9 cellular contexts compared by ENCODE assay signal in genomic region chr2:232699110-232699509, GRCh38. TPM values are rescaled to one million over a fixed set of nuclear protein-coding genes. Genes with fewer than 3 reads are reported as not detected.
DNase-seq lines count a peak whose midpoint lies in the region; ATAC-seq, FAIRE-seq and TF ChIP-seq lines count a peak whose summit lies in the region.
"Had no signal": no experiment of that assay in that cellular context is flagged by ENCODE, and none has a peak within 500 bp of the region (broad histone marks: within the 10 kb centered on the region; RNA-seq: fewer than 3 reads in every experiment).

No MANE protein-coding gene starts in this region.

- ATAC-seq in DND-41 (ENCODE audit: insufficient read depth, low read depth), result no peak
- no peak for ATAC-seq in GM19452 (IDR thresholded peaks at IDR 0.05; ENCODE audit: unreplicated experiment)

- H3K9me3 ChIP-seq in DND-41 (ENCODE audit: insufficient read depth, low read length, severe bottlenecking) (no peaks in the 10 kb centered on the region), MG63 (no peaks in the 10 kb centered on the region), neural cell (ENCODE audit: low read length) (no peaks in the 10 kb centered on the region)

- H3F3A ChIP-seq in neural cell (ENCODE audit: insufficient read depth, low read length, poor library complexity, severe bottlenecking), result no peaks in the 10 kb centered on the region

- H3K36me3 ChIP-seq in DND-41 (ENCODE audit: insufficient read depth, low read length) (peaks cover 30% of the 10 kb centered on the region), MG63 (peaks cover 57% of the 10 kb centered on the region), neural cell (ENCODE audit: insufficient read depth, low read length) (no peaks in the 10 kb centered on the region)

- H3K27me3 ChIP-seq in DND-41 (ENCODE audit: insufficient read depth, low read length, poor library complexity) (no peaks in the 10 kb centered on the region), MG63 (no peaks in the 10 kb centered on the region), neural cell (ENCODE audit: insufficient read depth, low read depth, low read length) (no peaks in the 10 kb centered on the region)

- peaks cover 43% of the 10 kb centered on the region for H3K4me1 ChIP-seq in DND-41 (ENCODE audit: insufficient read depth, low read length)

- FAIRE-seq in urothelium cell line (lab: Jason Lieb, UNC), result no peak

- H3K4me2 ChIP-seq in DND-41 (ENCODE audit: insufficient read depth, low read length) (peak overlapping the region; percentile 86), neural cell (ENCODE audit: low read length) (peak overlapping the region; percentile 66)

- H3K79me2 ChIP-seq in DND-41 (ENCODE audit: insufficient read depth, low read length), result peaks cover 70% of the 10 kb centered on the region
- H3K79me2 ChIP-seq in neural cell (replicated peaks; ENCODE audit: insufficient read depth, low read length), result peaks cover 59% of the 10 kb centered on the region

- H3K9me2 ChIP-seq in neural cell (ENCODE audit: insufficient read depth, low read length), result no peaks in the 10 kb centered on the region

- H2AFZ ChIP-seq in DND-41 (ENCODE audit: low read depth, low read length) (no peak overlapping the region), neural cell (ENCODE audit: low read depth, low read length) (no peak overlapping the region)

- no peak for TF ChIP-seq RAD21 in neural cell (conservative IDR thresholded peaks at IDR 0.05)

- H3K27ac ChIP-seq in DND-41 (ENCODE audit: low read length), result peak overlapping the region; percentile 86; the same call in 1 of the 2 replicates
- H3K27ac ChIP-seq in neural cell (ENCODE audit: low read length), result no peak overlapping the region

- H4K20me1 ChIP-seq in DND-41 (ENCODE audit: insufficient read depth, low read length) (peaks cover 21% of the 10 kb centered on the region), neural cell (ENCODE audit: insufficient read depth) (no peaks in the 10 kb centered on the region)

- H3K9ac ChIP-seq in DND-41 (ENCODE audit: low read depth, low read length), result peak overlapping the region; percentile 98
- H3K9ac ChIP-seq in neural cell (ENCODE audit: low read length), result peak overlapping the region; percentile 19

- DNase-seq in DND-41 (no peak), MG63 (no peak), choroid plexus epithelial cell (ENCODE audit: low read depth) (no peak), activated gamma-delta T cell (lab: John Stamatoyannopoulos, UW) (no peak), urothelium cell line (ENCODE audit: low spot score) (no peak), NCI-H187 treated with DMSO at 0.1 percent for 48 hours (lab: John Stamatoyannopoulos, UW) (no peak)
- DNase-seq: NCI-H1436 treated with DMSO at 0.1 percent for 48 hours had no signal

- no peak for TF ChIP-seq EP300 in neural cell (conservative IDR thresholded peaks at IDR 0.05; ENCODE audit: poor library complexity, severe bottlenecking)

- TF ChIP-seq CTCF in DND-41 (IDR thresholded peaks at IDR 0.05; ENCODE audit: borderline replicate concordance, extremely low read depth, low read length, poor library complexity, severe bottlenecking) (no peak), choroid plexus epithelial cell (conservative IDR thresholded peaks at IDR 0.05; ENCODE audit: low read depth, low read length) (no peak), neural cell (IDR thresholded peaks at IDR 0.05; ENCODE audit: poor library complexity, severe bottlenecking) (no peak)

- H3K4me3 ChIP-seq in DND-41 (ENCODE audit: low read depth in 1 of 2, low read length in 2 of 2), result peak overlapping the region in 1 of 2 experiments; percentile 100; a peak in 2 of 4 replicates
- peak overlapping the region; percentile 98 for H3K4me3 ChIP-seq in MG63
- peak overlapping the region; percentile 97 for H3K4me3 ChIP-seq in choroid plexus epithelial cell (ENCODE audit: low read depth, low read length)
- peak overlapping the region; percentile 99 for H3K4me3 ChIP-seq in neural cell (ENCODE audit: low read length)

TF ChIP-seq in neural cell, 6 proteins besides CTCF, POLR2A, EP300 and RAD21:
- TF ChIP-seq SMC3 (conservative IDR thresholded peaks at IDR 0.05; ENCODE audit: poor library complexity) (no peak), MXI1 (conservative IDR thresholded peaks at IDR 0.05; ENCODE audit: poor library complexity, severe bottlenecking) (no peak), POLR2AphosphoS5 (IDR thresholded peaks at IDR 0.05) (no peak), TAF1 (IDR thresholded peaks at IDR 0.05; ENCODE audit: low read depth) (no peak), EZH2 (IDR thresholded peaks at IDR 0.05; ENCODE audit: borderline replicate concordance, insufficient read depth, low read length, poor library complexity, severe bottlenecking) (no peak)
- TF ChIP-seq, protein P1, sequence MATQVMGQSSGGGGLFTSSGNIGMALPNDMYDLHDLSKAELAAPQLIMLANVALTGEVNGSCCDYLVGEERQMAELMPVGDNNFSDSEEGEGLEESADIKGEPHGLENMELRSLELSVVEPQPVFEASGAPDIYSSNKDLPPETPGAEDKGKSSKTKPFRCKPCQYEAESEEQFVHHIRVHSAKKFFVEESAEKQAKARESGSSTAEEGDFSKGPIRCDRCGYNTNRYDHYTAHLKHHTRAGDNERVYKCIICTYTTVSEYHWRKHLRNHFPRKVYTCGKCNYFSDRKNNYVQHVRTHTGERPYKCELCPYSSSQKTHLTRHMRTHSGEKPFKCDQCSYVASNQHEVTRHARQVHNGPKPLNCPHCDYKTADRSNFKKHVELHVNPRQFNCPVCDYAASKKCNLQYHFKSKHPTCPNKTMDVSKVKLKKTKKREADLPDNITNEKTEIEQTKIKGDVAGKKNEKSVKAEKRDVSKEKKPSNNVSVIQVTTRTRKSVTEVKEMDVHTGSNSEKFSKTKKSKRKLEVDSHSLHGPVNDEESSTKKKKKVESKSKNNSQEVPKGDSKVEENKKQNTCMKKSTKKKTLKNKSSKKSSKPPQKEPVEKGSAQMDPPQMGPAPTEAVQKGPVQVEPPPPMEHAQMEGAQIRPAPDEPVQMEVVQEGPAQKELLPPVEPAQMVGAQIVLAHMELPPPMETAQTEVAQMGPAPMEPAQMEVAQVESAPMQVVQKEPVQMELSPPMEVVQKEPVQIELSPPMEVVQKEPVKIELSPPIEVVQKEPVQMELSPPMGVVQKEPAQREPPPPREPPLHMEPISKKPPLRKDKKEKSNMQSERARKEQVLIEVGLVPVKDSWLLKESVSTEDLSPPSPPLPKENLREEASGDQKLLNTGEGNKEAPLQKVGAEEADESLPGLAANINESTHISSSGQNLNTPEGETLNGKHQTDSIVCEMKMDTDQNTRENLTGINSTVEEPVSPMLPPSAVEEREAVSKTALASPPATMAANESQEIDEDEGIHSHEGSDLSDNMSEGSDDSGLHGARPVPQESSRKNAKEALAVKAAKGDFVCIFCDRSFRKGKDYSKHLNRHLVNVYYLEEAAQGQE (IDR thresholded peaks at IDR 0.05; ENCODE audit: borderline replicate concordance), result no peak

RNA-seq across cellular contexts. Expression of gene GIGYF2, which starts 2.0 kb away (rescaled TPM):
- 32.9 and 37.4 TPM in 2 replicates for total RNA-seq in MG63 (2014; rRNA removed; shearing (Covaris generic); ENCODE audit: low replicate concordance)
- polyA plus RNA-seq in neural cell, result 39.6 and 52.6 TPM in 2 replicates
- polyA minus RNA-seq in neural cell, result 133 and 144 TPM in 2 replicates
